1 cellular context compared by ENCODE assay signal in genomic region chr2:199850250-199850717, GRCh38.
TF ChIP-seq lines count a peak whose summit lies in the region.

No MANE protein-coding gene starts in this region.

TF ChIP-seq in HepG2, 621 proteins besides CTCF, POLR2A, EP300 and RAD21 (continued from another document):
- TF ChIP-seq LRRFIP1 (CRISPR knock-in tag; conservative IDR thresholded peaks at IDR 0.05) (no peak), NFYC (CRISPR knock-in tag; IDR thresholded peaks at IDR 0.05) (0 out of 2 replicates have a peak, but pooled peaks have one; percentile 10), WIZ (CRISPR knock-in tag; IDR thresholded peaks at IDR 0.05) (0 out of 2 replicates have a peak, but pooled peaks have one; percentile 12), ZNF776 (CRISPR knock-in tag; IDR thresholded peaks at IDR 0.05) (0 out of 2 replicates have a peak, but pooled peaks have one; percentile 69), MEF2D (CRISPR knock-in tag; IDR thresholded peaks at IDR 0.05) (0 out of 2 replicates have a peak, but pooled peaks have one; percentile 60), ADNP (CRISPR knock-in tag; IDR thresholded peaks at IDR 0.05) (no peak), RFXANK (CRISPR knock-in tag; IDR thresholded peaks at IDR 0.05) (no peak), LCORL (IDR thresholded peaks at IDR 0.05) (no peak), LCORL (CRISPR knock-in tag; IDR thresholded peaks at IDR 0.05) (no peak; the same call in 1 of the 2 replicates), NFE2 (CRISPR knock-in tag; IDR thresholded peaks at IDR 0.05) (no peak), FOXK2 (IDR thresholded peaks at IDR 0.05) (no peak), NR2F6 (IDR thresholded peaks at IDR 0.05) (peak; percentile 46; the same call in 1 of the 2 replicates), NR2F6 (CRISPR knock-in tag; IDR thresholded peaks at IDR 0.05) (no peak; the same call in 1 of the 2 replicates), ZFP82 (CRISPR knock-in tag; IDR thresholded peaks at IDR 0.05; ENCODE audit: borderline replicate concordance) (0 out of 2 replicates have a peak, but pooled peaks have one; percentile 8), ATF7 (IDR thresholded peaks at IDR 0.05) (no peak), ATF7 (CRISPR knock-in tag; IDR thresholded peaks at IDR 0.05) (no peak), ATF2 (CRISPR knock-in tag; IDR thresholded peaks at IDR 0.05) (no peak), TRIM22 (IDR thresholded peaks at IDR 0.05) (no peak), ZNF124 (CRISPR knock-in tag; IDR thresholded peaks at IDR 0.05) (peak; percentile 42; the same call in 1 of the 2 replicates), ZNF800 (CRISPR knock-in tag; IDR thresholded peaks at IDR 0.05) (peak; percentile 75), ZNF224 (CRISPR knock-in tag; IDR thresholded peaks at IDR 0.05) (no peak), ZNF580 (CRISPR knock-in tag; IDR thresholded peaks at IDR 0.05; ENCODE audit: borderline replicate concordance, low read depth) (peak; percentile 29; the same call in 1 of the 2 replicates), KAT8 (CRISPR knock-in tag; IDR thresholded peaks at IDR 0.05) (peak; percentile 48; the same call in 1 of the 2 replicates), ZNF256 (CRISPR knock-in tag; conservative IDR thresholded peaks at IDR 0.05) (no peak), ZNF569 (CRISPR knock-in tag; IDR thresholded peaks at IDR 0.05; ENCODE audit: borderline replicate concordance) (no peak), ZNF878 (CRISPR knock-in tag; IDR thresholded peaks at IDR 0.05) (peak; percentile 61; the same call in 1 of the 2 replicates), FOXP4 (CRISPR knock-in tag; IDR thresholded peaks at IDR 0.05) (no peak), SALL1 (CRISPR knock-in tag; IDR thresholded peaks at IDR 0.05) (no peak), RBM39 (IDR thresholded peaks at IDR 0.05; ENCODE audit: low read depth, low read length, poor library complexity, severe bottlenecking) (no peak), ZNF317 (CRISPR knock-in tag; IDR thresholded peaks at IDR 0.05) (peak; percentile 61; the same call in 1 of the 2 replicates), U2AF1 (optimal IDR thresholded peaks at IDR 0.05; ENCODE audit: low read depth, low read length) (no peak), SALL2 (CRISPR knock-in tag; IDR thresholded peaks at IDR 0.05) (no peak), THAP11 (CRISPR knock-in tag; IDR thresholded peaks at IDR 0.05) (0 out of 2 replicates have a peak, but pooled peaks have one; percentile 17), XBP1 (CRISPR knock-in tag; IDR thresholded peaks at IDR 0.05) (no peak), ZFP36 (IDR thresholded peaks at IDR 0.05; ENCODE audit: borderline replicate concordance, low read depth, low read length, partially characterized antibody) (no peak), NCOA2 (CRISPR knock-in tag; IDR thresholded peaks at IDR 0.05) (peak; percentile 25; the same call in 1 of the 2 replicates), ZNF83 (CRISPR knock-in tag; IDR thresholded peaks at IDR 0.05; ENCODE audit: borderline replicate concordance) (no peak), NPAS2 (CRISPR knock-in tag; IDR thresholded peaks at IDR 0.05; ENCODE audit: borderline replicate concordance) (peak; percentile 70; the same call in 1 of the 2 replicates), PPARG (CRISPR knock-in tag; conservative IDR thresholded peaks at IDR 0.05) (peak; percentile 58; the same call in 1 of the 2 replicates), ZNF263 (CRISPR knock-in tag; IDR thresholded peaks at IDR 0.05) (peak; percentile 85), KLF16 (CRISPR knock-in tag; IDR thresholded peaks at IDR 0.05) (no peak), ZFP90 (CRISPR knock-in tag; IDR thresholded peaks at IDR 0.05; ENCODE audit: borderline replicate concordance) (no peak), ZKSCAN8 (CRISPR knock-in tag; IDR thresholded peaks at IDR 0.05; ENCODE audit: borderline replicate concordance) (no peak), ZNF205 (CRISPR knock-in tag; IDR thresholded peaks at IDR 0.05) (peak; percentile 66), MED1 (CRISPR knock-in tag; IDR thresholded peaks at IDR 0.05) (peak; percentile 60), ATF1 (CRISPR knock-in tag; IDR thresholded peaks at IDR 0.05) (no peak), NFIC (IDR thresholded peaks at IDR 0.05; ENCODE audit: low read length) (0 out of 2 replicates have a peak, but pooled peaks have one; percentile 17), EZH2 (conservative IDR thresholded peaks at IDR 0.05; ENCODE audit: low read depth, low read length) (no peak), ZBTB33 (CRISPR knock-in tag; IDR thresholded peaks at IDR 0.05) (no peak), ZNF772 (CRISPR knock-in tag; IDR thresholded peaks at IDR 0.05) (no peak), ZNF12 (CRISPR knock-in tag; IDR thresholded peaks at IDR 0.05) (no peak)
TF ChIP-seq in HepG2: peak in this region for 23.
